Comparison of ENCODE assay signal across 1 cellular context in genomic region chr10:31694929-31695837, GRCh38.
A peak's percentile ranks its signal among the peaks of the same experiment; 100 is the strongest.
TF ChIP-seq lines count a peak whose summit lies in the region.

No MANE protein-coding gene starts in this region.

TF ChIP-seq in GM23338, 12 proteins besides CTCF, POLR2A, EP300 and RAD21:
- peak; percentile 6; the same call in 1 of the 2 replicates for TF ChIP-seq ZNF462 (CRISPR knock-in tag; IDR thresholded peaks at IDR 0.05)
- TF ChIP-seq STAT1 (IDR thresholded peaks at IDR 0.05; ENCODE audit: unreplicated experiment), result no peak
